ENCODE assay signal across 34 cellular contexts in genomic region chr14:77509366-77509765, GRCh38. TPM values are rescaled to one million over a fixed set of nuclear protein-coding genes. Genes with fewer than 3 reads are reported as not detected.
"Had no signal": no experiment of that assay in that cellular context is flagged by ENCODE, and none has a peak within 500 bp of the region (broad histone marks: within the 10 kb centered on the region; RNA-seq: fewer than 3 reads in every experiment).

No MANE protein-coding gene starts in this region.

- H3K27me3 ChIP-seq: ascending aorta, body of pancreas, breast epithelium had no signal

- H3K4me3 ChIP-seq: ascending aorta, body of pancreas, breast epithelium had no signal

- H3K27me3 Mint-ChIP-seq: activated CD4-positive, alpha-beta T cell treated with anti-CD3 and anti-CD28 coated beads, Interleukin-2, amount 10 ng/mL, durations not matched to agents 24 days and 14 days; activated naive CD4-positive, alpha-beta T cell treated with anti-CD3 and anti-CD28 coated beads, Interleukin-2, amount 50 U/mL, for 24 hours; activated naive CD8-positive, alpha-beta T cell treated with anti-CD3 and anti-CD28 coated beads, Interleukin-2, amount 10 ng/mL, durations not matched to agents 7 days and 5 days had no signal

- H3K27ac Mint-ChIP-seq: activated CD4-positive, alpha-beta T cell treated with anti-CD3 and anti-CD28 coated beads, Interleukin-2, amount 10 ng/mL, durations not matched to agents 24 days and 14 days; activated CD8-positive, alpha-beta T cell treated with anti-CD3 and anti-CD28 coated beads, Interleukin-2, amount 10 ng/mL, durations not matched to agents 7 days and 5 days; activated naive CD4-positive, alpha-beta T cell treated with anti-CD3 and anti-CD28 coated beads, Interleukin-2, amount 50 U/mL, for 24 hours; activated naive CD8-positive, alpha-beta T cell treated with anti-CD3 and anti-CD28 coated beads, Interleukin-2, amount 10 ng/mL, durations not matched to agents 7 days and 5 days had no signal

- H3K4me1 Mint-ChIP-seq: activated CD4-positive, alpha-beta T cell treated with anti-CD3 and anti-CD28 coated beads, Interleukin-2, amount 10 ng/mL, durations not matched to agents 24 days and 14 days; activated naive CD4-positive, alpha-beta T cell treated with anti-CD3 and anti-CD28 coated beads, Interleukin-2, amount 50 U/mL, for 24 hours; activated naive CD8-positive, alpha-beta T cell treated with anti-CD3 and anti-CD28 coated beads, Interleukin-2, amount 10 ng/mL, durations not matched to agents 7 days and 5 days had no signal

- H3K4me3 Mint-ChIP-seq: activated CD4-positive, alpha-beta T cell treated with anti-CD3 and anti-CD28 coated beads, Interleukin-2, amount 10 ng/mL, durations not matched to agents 24 days and 14 days; activated CD8-positive, alpha-beta T cell treated with anti-CD3 and anti-CD28 coated beads, Interleukin-2, amount 10 ng/mL, durations not matched to agents 7 days and 5 days; activated naive CD4-positive, alpha-beta T cell treated with anti-CD3 and anti-CD28 coated beads, Interleukin-2, amount 50 U/mL, for 24 hours; activated naive CD8-positive, alpha-beta T cell treated with anti-CD3 and anti-CD28 coated beads, Interleukin-2, amount 10 ng/mL, durations not matched to agents 7 days and 5 days; activated T-cell treated with anti-CD3 and anti-CD28 coated beads, Interleukin-2, amount 50 U/mL, for 4 hours had no signal

- FAIRE-seq: RCC 7860 had no signal

- H3K9me3 ChIP-seq: ascending aorta, body of pancreas, breast epithelium had no signal

- H3K4me1 ChIP-seq: ascending aorta, body of pancreas, breast epithelium had no signal

- ATAC-seq: activated CD8-positive, alpha-beta T cell treated with anti-CD3 and anti-CD28 coated beads, Interleukin-2, amount 10 ng/mL, durations not matched to agents 7 days and 5 days; activated T-cell treated with anti-CD3 and anti-CD28 coated beads, Interleukin-2, amount 50 U/mL, for 4 hours; body of pancreas had no signal

- H3K9me3 Mint-ChIP-seq: activated CD4-positive, alpha-beta T cell treated with anti-CD3 and anti-CD28 coated beads, Interleukin-2, amount 10 ng/mL, durations not matched to agents 24 days and 14 days; activated naive CD4-positive, alpha-beta T cell treated with anti-CD3 and anti-CD28 coated beads, Interleukin-2, amount 50 U/mL, for 24 hours; activated naive CD8-positive, alpha-beta T cell treated with anti-CD3 and anti-CD28 coated beads, Interleukin-2, amount 10 ng/mL, durations not matched to agents 7 days and 5 days; activated T-cell treated with anti-CD3 and anti-CD28 coated beads, Interleukin-2, amount 50 U/mL, for 4 hours had no signal

- H3K27ac ChIP-seq: ascending aorta, body of pancreas, breast epithelium, RWPE1, VCaP had no signal

- DNase-seq: activated CD4-positive, alpha-beta T cell treated with anti-CD3 and anti-CD28 coated beads for 1 hour; activated CD4-positive, alpha-beta T cell treated with anti-CD3 and anti-CD28 coated beads, Interleukin-2, amount 10 ng/mL, durations not matched to agents 24 days and 14 days; activated CD4-positive, alpha-beta T cell treated with anti-CD3 and anti-CD28 coated beads, Interleukin-2, amount 50 U/mL, for 48 hours; activated CD4-positive, CD25-positive, alpha-beta regulatory T cell; activated CD8-positive, alpha-beta T cell treated with anti-CD3 and anti-CD28 coated beads, Interleukin-2, amount 10 ng/mL, durations not matched to agents 7 days and 5 days; activated gamma-delta T cell; activated naive CD4-positive, alpha-beta T cell treated with Interleukin-2 at 50 U/mL for 16 hours; activated naive CD8-positive, alpha-beta T cell treated with anti-CD3 and anti-CD28 coated beads, Interleukin-2, amount 10 ng/mL, durations not matched to agents 7 days and 5 days; activated T-cell treated with anti-CD3 and anti-CD28 coated beads, Interleukin-2, amount 50 U/mL, for 4 hours; amygdala; body of pancreas; NCI-H1092 treated with DMSO at 0.1 percent for 48 hours; NCI-H1417; NCI-H146; NCI-H187; NCI-H2029 treated with DMSO at 0.1 percent for 48 hours; NCI-H2107; NCI-H2171; NCI-H510A; NCI-H526; NCI-H748 treated with DMSO at 0.1 percent for 48 hours; NK-92 treated with Interleukin-12 subunit alpha and Interleukin-12 subunit beta, amount 100 ng/mL, for 24 hours; Right ventricle myocardium superior; SW 1271; T-helper 1 cell; T-helper 2 cell; T-helper 9 cell had no signal

RNA-seq across cellular contexts. Expression of gene ISM2, which starts 10.8 kb away (rescaled TPM):
- total RNA-seq: activated CD8-positive, alpha-beta T cell treated with anti-CD3 and anti-CD28 coated beads, Interleukin-2, amount 10 ng/mL, durations not matched to agents 7 days and 5 days; activated T-cell treated with anti-CD3 and anti-CD28 coated beads, Interleukin-2, amount 50 U/mL, for 4 hours; ascending aorta; body of pancreas; cardiac septum; Right ventricle myocardium superior had no signal
